ENCODE assay signal across 27 cellular contexts in the genomic region with DNA sequence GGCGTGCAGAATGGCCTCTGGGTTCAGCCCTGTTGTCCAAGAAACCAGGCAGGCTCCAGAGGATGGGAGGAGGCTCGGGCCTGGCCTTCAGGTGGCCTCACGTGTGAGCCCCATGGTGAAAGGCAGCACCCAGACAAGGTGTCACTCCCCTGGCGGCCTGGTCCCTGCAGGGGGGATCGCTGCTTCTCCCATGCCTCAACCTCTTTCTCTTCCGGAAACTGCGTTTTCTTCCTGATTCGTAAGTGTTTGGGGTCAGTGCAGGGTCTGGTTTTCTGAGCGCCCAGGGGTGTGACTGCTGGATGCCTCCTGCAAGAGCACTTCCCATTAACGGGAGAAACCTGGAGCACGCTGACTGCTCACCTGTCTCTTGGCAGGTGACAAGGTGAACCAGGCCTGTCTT.
"Had no signal": no experiment of that assay in that cellular context is flagged by ENCODE, and none has a peak within 500 bp of the region (broad histone marks: within the 10 kb centered on the region; RNA-seq: fewer than 3 reads in every experiment).

No MANE protein-coding gene starts in this region.

- H3K9me3 ChIP-seq: body of pancreas had no signal

- DNase-seq: activated B cell treated with CpG ODN at 0.5 μM for 24 hours; activated CD4-positive, alpha-beta T cell treated with anti-CD3 and anti-CD28 coated beads for 48 hours; activated CD4-positive, alpha-beta T cell treated with anti-CD3 and anti-CD28 coated beads, Interleukin-2, amount 50 U/mL, for 1 hour; activated CD4-positive, alpha-beta T cell treated with anti-CD3 and anti-CD28 coated beads, Interleukin-2, amount 50 U/mL, for 48 hours; activated CD8-positive, alpha-beta memory T cell treated with anti-CD3 and anti-CD28 coated beads for 24 hours; activated CD8-positive, alpha-beta T cell treated with anti-CD3 and anti-CD28 coated beads for 36 hours; activated effector memory CD4-positive, alpha-beta T cell treated with Interleukin-2 at 50 U/mL for 16 hours; activated gamma-delta T cell treated with Interleukin-2 at 50 U/mL for 16 hours; activated naive CD4-positive, alpha-beta T cell treated with anti-CD3 and anti-CD28 coated beads, Interleukin-2, amount 50 U/mL, for 16 hours; activated naive CD4-positive, alpha-beta T cell treated with Interleukin-2 at 50 U/mL for 16 hours; activated T-cell treated with anti-CD3 and anti-CD28 coated beads, Interleukin-2, amount 50 U/mL, for 4 hours; amygdala; aorta; body of pancreas; dorsolateral prefrontal cortex; effector memory CD4-positive, alpha-beta T cell; endodermal cell; foreskin fibroblast; T-helper 1 cell; T-helper 17 cell; T1000; WERI-Rb-1 had no signal

- H3K4me3 ChIP-seq: body of pancreas, coronary artery, dorsolateral prefrontal cortex had no signal

- FAIRE-seq: frontal cortex had no signal

- H3K27ac ChIP-seq: body of pancreas, coronary artery, dorsolateral prefrontal cortex, WERI-Rb-1 had no signal

- ATAC-seq: activated CD4-positive, CD25-positive, alpha-beta regulatory T cell treated with anti-CD3 and anti-CD28 coated beads, Interleukin-2, amount 50 U/mL, for 24 hours; activated CD8-positive, alpha-beta T cell treated with anti-CD3 and anti-CD28 coated beads for 36 hours; activated T-cell treated with anti-CD3 and anti-CD28 coated beads, Interleukin-2, amount 50 U/mL, for 4 hours; activated T-helper 17 cell treated with anti-CD3 and anti-CD28 coated beads, Interleukin-2, amount 50 U/mL, for 72 hours; body of pancreas; esophagus mucosa; T-helper 17 cell had no signal

- H3K27me3 ChIP-seq: body of pancreas had no signal
